22 cellular contexts compared by ENCODE assay signal in genomic region chr14:74754899-74755298, GRCh38. TPM values are rescaled to one million over a fixed set of nuclear protein-coding genes. Genes with fewer than 3 reads are reported as not detected.
DNase-seq lines count a peak whose midpoint lies in the region; ATAC-seq, FAIRE-seq and TF ChIP-seq lines count a peak whose summit lies in the region.
"Had no signal": no experiment of that assay in that cellular context is flagged by ENCODE, and none has a peak within 500 bp of the region (broad histone marks: within the 10 kb centered on the region; RNA-seq: fewer than 3 reads in every experiment).

No MANE protein-coding gene starts in this region.

- DNase-seq in MCF 10A (ENCODE audit: unreplicated experiment) (peak; percentile 15), mammary epithelial cell (no peak), M059J (ENCODE audit: low read depth) (peak; percentile 48), bronchial epithelial cell (ENCODE audit: low read depth) (peak; percentile 6), COR-L47 (lab: John Stamatoyannopoulos, UW) (no peak)
- DNase-seq: CD4-positive, CD25-positive, alpha-beta regulatory T cell; CD8-positive, alpha-beta T cell; DMS53; DMS79 treated with DMSO at 0.1 percent for 48 hours; GM23248; H7; HCEC 1CT had no signal

- no peak overlapping the region for H3K27ac ChIP-seq in mammary epithelial cell (ENCODE audit: insufficient read depth, low read depth, low read length)
- H3K27ac ChIP-seq: 22Rv1, BLaER1, C4-2B, GM23248 had no signal

- H3K4me1 Mint-ChIP-seq in MCF 10A (ENCODE audit: insufficient read depth, unreplicated experiment) = no peaks in the 10 kb centered on the region
- H3K4me1 Mint-ChIP-seq: B cell; CD4-positive, CD25-positive, alpha-beta regulatory T cell had no signal

- in situ Hi-C loops in mammary epithelial cell (cut with MboI; ENCODE audit: low sequenced_read_pairs in 2 of 2) = no loop called here

- H3K36me3 Mint-ChIP-seq in MCF 10A (ENCODE audit: insufficient read depth, unreplicated experiment) = no peaks in the 10 kb centered on the region

- peaks cover 2% of the 10 kb centered on the region for H3K9me3 ChIP-seq in mammary epithelial cell (replicated peaks; ENCODE audit: insufficient read depth, low read length)

- no peaks in the 10 kb centered on the region for H3K4me1 ChIP-seq in mammary epithelial cell (ENCODE audit: insufficient read depth, low read length)
- H3K4me1 ChIP-seq: BLaER1 had no signal

- H3K4me2 ChIP-seq in mammary epithelial cell (ENCODE audit: insufficient read depth, low read depth, low read length) = no peak overlapping the region
- H3K4me2 ChIP-seq: BLaER1 had no signal

- dilution Hi-C loops in mammary epithelial cell (cut with HindIII; ENCODE audit: low sequenced_read_pairs) = no loop called here

- peaks cover 14% of the 10 kb centered on the region for H3K9me3 Mint-ChIP-seq in MCF 10A (ENCODE audit: unreplicated experiment)

- BruUV-seq in MCF 10A (replicated peaks; lab: Mats Ljungman, UMichigan) = no TSS peak
- no TSS peak for BruUV-seq in mammary epithelial cell (replicated peaks; lab: Mats Ljungman, UMichigan)

- H2AFZ ChIP-seq in mammary epithelial cell (ENCODE audit: low read depth, low read length) = no peak overlapping the region
- H2AFZ ChIP-seq: GM23248 had no signal

- no peak overlapping the region for H3K4me3 Mint-ChIP-seq in MCF 10A (ENCODE audit: unreplicated experiment)
- H3K4me3 Mint-ChIP-seq: B cell; CD4-positive, CD25-positive, alpha-beta regulatory T cell; CD8-positive, alpha-beta T cell had no signal

- no peak for FAIRE-seq in bronchial epithelial cell (lab: Jason Lieb, UNC)
- FAIRE-seq: A204.1, G401.6, GM12892, GM19239, H1 had no signal

- ATAC-seq in GM18502 (IDR thresholded peaks at IDR 0.05; ENCODE audit: poor library complexity, unreplicated experiment) = no peak
- ATAC-seq: CD8-positive, alpha-beta T cell had no signal

- no peaks in the 10 kb centered on the region for H3K27me3 ChIP-seq in mammary epithelial cell (ENCODE audit: insufficient read depth, low read length)
- no peaks in the 10 kb centered on the region for H3K27me3 ChIP-seq in bronchial epithelial cell (ENCODE audit: control insufficient read depth, insufficient read depth, low read length)
- H3K27me3 ChIP-seq: BLaER1 had no signal

- no peaks in the 10 kb centered on the region for H3K79me2 ChIP-seq in mammary epithelial cell (ENCODE audit: insufficient read depth, low read length)

- WGBS in mammary epithelial cell (ENCODE audit: low coverage, missing lambda C conversion rate) = 96% methylated on average over 7 of the region's 7 CpGs

- intact Hi-C loops in MCF 10A (cut with micrococcal nuclease) = no loop called here
- intact Hi-C loops in mammary epithelial cell (cut with micrococcal nuclease) = no loop called here

- H3K27ac Mint-ChIP-seq in MCF 10A (ENCODE audit: low read depth, unreplicated experiment) = no peak overlapping the region
- H3K27ac Mint-ChIP-seq: B cell; CD4-positive, CD25-positive, alpha-beta regulatory T cell; CD8-positive, alpha-beta T cell had no signal

- H3K27me3 Mint-ChIP-seq in MCF 10A (ENCODE audit: insufficient read depth, unreplicated experiment) = no peaks in the 10 kb centered on the region

- POLR2A ChIA-PET in MCF 10A (lab: Yijun Ruan, JAX) = interaction anchor here (0.5 to 2.0 kb wide), 2 partner anchors 8 to 89 kb away, joined by 3 to 12 read pairs; partner anchors contain the start of gene YLPM1

- H3K36me3 ChIP-seq in mammary epithelial cell (ENCODE audit: insufficient read depth, low read length) (no peaks in the 10 kb centered on the region), bronchial epithelial cell (ENCODE audit: control insufficient read depth, insufficient read depth, low read length) (no peaks in the 10 kb centered on the region)
- H3K36me3 ChIP-seq: BLaER1 had no signal

- CTCF ChIA-PET in MCF 10A (lab: Yijun Ruan, JAX) = interaction anchor here (0.6 kb wide), 1 partner anchor 8 kb away, joined by 6 read pairs; no protein-coding TSS in a partner anchor
- CTCF ChIA-PET in mammary epithelial cell (lab: Charles Lee; ENCODE audit: low non-redundant PET) = no interaction called here

- no peak overlapping the region for H3K4me3 ChIP-seq in mammary epithelial cell (replicated peaks in 1 of 3; ENCODE audit: insufficient read depth in 1 of 3, low read depth in 2 of 3, low read length in 3 of 3)
- no peak overlapping the region for H3K4me3 ChIP-seq in bronchial epithelial cell (ENCODE audit: low read depth, low read length)
- H3K4me3 ChIP-seq: BLaER1, GM23248 had no signal

- H3K9ac ChIP-seq in mammary epithelial cell (ENCODE audit: insufficient read depth, low read length) = no peak overlapping the region
- H3K9ac ChIP-seq: BLaER1, GM23248 had no signal

- H4K20me1 ChIP-seq in mammary epithelial cell (ENCODE audit: insufficient read depth, low read length) = no peaks in the 10 kb centered on the region
- H4K20me1 ChIP-seq: BLaER1 had no signal

- TF ChIP-seq CTCF in MCF 10A (IDR thresholded peaks at IDR 0.05; ENCODE audit: unreplicated experiment) (no peak), mammary epithelial cell (conservative IDR thresholded peaks at IDR 0.05 in 1 of 2, IDR thresholded peaks at IDR 0.05 in 1 of 2; ENCODE audit: extremely low read depth in 1 of 2, insufficient read depth in 1 of 2, low read depth in 1 of 2, low read length in 2 of 2) (no peak), bronchial epithelial cell (IDR thresholded peaks at IDR 0.05; ENCODE audit: insufficient read depth, low read length, severe bottlenecking) (no peak)

RNA-seq across cellular contexts. Expression of gene YLPM1, which starts 8.2 kb away (rescaled TPM):
- total RNA-seq in MCF 10A (2022) = 40.5 and 43.9 TPM in 2 replicates
- total RNA-seq in mammary epithelial cell = 10 to 100 TPM; 38.7 to 52.4 TPM
- polyA plus RNA-seq in mammary epithelial cell = 7.5 TPM
- polyA minus RNA-seq in mammary epithelial cell = 63.5 TPM
- 11.3 and 13.2 TPM in 2 replicates for total RNA-seq in M059J (2014; rRNA removed; shearing (Covaris generic))
- total RNA-seq in bronchial epithelial cell = 17.4 and 19.6 TPM in 2 replicates

RNA-seq across cellular contexts. Expression of gene FCF1, which starts 42.0 kb away (rescaled TPM):
- total RNA-seq in MCF 10A (2022) = 61.5 and 62.3 TPM in 2 replicates
- 10 to 100 TPM; 39.2 to 57.1 TPM for total RNA-seq in mammary epithelial cell
- 32.3 TPM for polyA plus RNA-seq in mammary epithelial cell
- polyA minus RNA-seq in mammary epithelial cell = 46.0 TPM
- 62.2 and 67.1 TPM in 2 replicates for total RNA-seq in M059J (2014; rRNA removed; shearing (Covaris generic))
- 34.2 and 39.0 TPM in 2 replicates for total RNA-seq in bronchial epithelial cell

RNA-seq across cellular contexts. Expression of gene AREL1, which starts 42.0 kb away (rescaled TPM):
- 27.7 and 29.8 TPM in 2 replicates for total RNA-seq in MCF 10A (2022)
- total RNA-seq in mammary epithelial cell = 10 to 100 TPM; 39.3 to 51.8 TPM
- polyA plus RNA-seq in mammary epithelial cell = 38.5 TPM
- polyA minus RNA-seq in mammary epithelial cell = 61.9 TPM
- 20.3 and 25.8 TPM in 2 replicates for total RNA-seq in M059J (2014; rRNA removed; shearing (Covaris generic))
- 16.6 and 19.6 TPM in 2 replicates for total RNA-seq in bronchial epithelial cell

Comparison
In these comparisons a context has a peak if more than half of its experiments do, and no peak if none do; other contexts are left out.
1. DNase-seq: peak in MCF 10A (single experiment), M059J (single experiment) and bronchial epithelial cell (single experiment); none in mammary epithelial cell (single experiment) and COR-L47 (single experiment).